ENCODE assay signal across 1 cellular context in genomic region chr11:82858133-82858532, GRCh38.
TF ChIP-seq lines count a peak whose summit lies in the region.

No MANE protein-coding gene starts in this region.

TF ChIP-seq in HCT116, 20 proteins besides CTCF, POLR2A, EP300 and RAD21 (continued from another document):
- TF ChIP-seq ZBTB33 (IDR thresholded peaks at IDR 0.05; ENCODE audit: extremely low read depth, insufficient replicate concordance, low read length) (no peak), EZH2phosphoT487 (IDR thresholded peaks at IDR 0.05; ENCODE audit: borderline replicate concordance) (no peak), ELF1 (IDR thresholded peaks at IDR 0.05; ENCODE audit: borderline replicate concordance, low read depth) (no peak), EZH2 (IDR thresholded peaks at IDR 0.05) (no peak), SP1 (IDR thresholded peaks at IDR 0.05; ENCODE audit: low read depth) (no peak), EGR1 (IDR thresholded peaks at IDR 0.05; ENCODE audit: low read depth) (no peak), MAX (IDR thresholded peaks at IDR 0.05) (no peak), CEBPB (IDR thresholded peaks at IDR 0.05; ENCODE audit: low read depth) (no peak)
